Comparison of ENCODE assay signal across 8 cellular contexts in genomic region chr19:47230921-47231214, GRCh38. TPM values are rescaled to one million over a fixed set of nuclear protein-coding genes. Genes with fewer than 3 reads are reported as not detected.
DNase-seq lines count a peak whose midpoint lies in the region; ATAC-seq and TF ChIP-seq lines count a peak whose summit lies in the region.

Gene BBC3 (minus strand): TSS chr19:47231199. CDS start chr19:47228431, 2,768 bp downstream.

- no peaks in the 10 kb centered on the region for H3K9me2 ChIP-seq in Loucy (replicated peaks; ENCODE audit: low read depth, low read length)
- H3K9me2 ChIP-seq in neural cell (ENCODE audit: insufficient read depth, low read length), result no peaks in the 10 kb centered on the region

- H3K27ac ChIP-seq in CD4-positive, alpha-beta memory T cell (ENCODE audit: low read depth, low read length), result peak within 1 kb of the TSS; percentile 76
- H3K27ac ChIP-seq in ectodermal cell (ENCODE audit: insufficient read depth, low read depth, low read length, poor library complexity, severe bottlenecking), result peak within 1 kb of the TSS; percentile 36
- peak within 1 kb of the TSS; percentile 68 for H3K27ac ChIP-seq in neural cell (ENCODE audit: low read length)

- H3K27me3 ChIP-seq in CD4-positive, alpha-beta memory T cell (ENCODE audit: insufficient read depth, low read length), result no peaks in the 10 kb centered on the region
- H3K27me3 ChIP-seq in Loucy (ENCODE audit: insufficient read depth, low read length, poor library complexity, severe bottlenecking) (no peaks in the 10 kb centered on the region), ectodermal cell (ENCODE audit: control insufficient read depth, insufficient read depth, low read length, poor library complexity, severe bottlenecking) (no peaks in the 10 kb centered on the region), neural cell (ENCODE audit: insufficient read depth, low read depth, low read length) (no peaks in the 10 kb centered on the region)

- no peak within 1 kb of the TSS for H2AFZ ChIP-seq in Loucy (ENCODE audit: low read length)
- H2AFZ ChIP-seq in neural cell (ENCODE audit: low read depth, low read length), result peak within 1 kb of the TSS; percentile 51

- no peaks in the 10 kb centered on the region for H3K9me3 ChIP-seq in CD4-positive, alpha-beta memory T cell (ENCODE audit: control insufficient read depth in 1 of 2, low read length in 2 of 2)
- no peaks in the 10 kb centered on the region for H3K9me3 ChIP-seq in Loucy (ENCODE audit: insufficient read depth, low read depth, low read length)
- no peaks in the 10 kb centered on the region for H3K9me3 ChIP-seq in ectodermal cell (ENCODE audit: control insufficient read depth, low read length)
- H3K9me3 ChIP-seq in neural cell (ENCODE audit: low read length), result no peaks in the 10 kb centered on the region

- TF ChIP-seq RAD21 in neural cell (conservative IDR thresholded peaks at IDR 0.05), result no peak

- peaks cover 15 to 33% (median 22%) of the 10 kb centered on the region in 4 donors for H3K4me1 Mint-ChIP-seq in CD4-positive, alpha-beta memory T cell

- no peak for DNase-seq in CD4-positive, alpha-beta memory T cell
- DNase-seq in cortex of kidney (lab: John Stamatoyannopoulos, UW), result no peak
- DNase-seq in epidermal melanocyte (ENCODE audit: insufficient read length, low spot score), result no peak
- no peak for DNase-seq in NCI-H1694 (lab: John Stamatoyannopoulos, UW)

- 0% methylated on average over 43 of the region's 43 CpGs for WGBS in ectodermal cell, 2 experiments

- no peaks in the 10 kb centered on the region for H4K20me1 ChIP-seq in Loucy (ENCODE audit: insufficient read depth, low read length, poor library complexity, severe bottlenecking)
- no peaks in the 10 kb centered on the region for H4K20me1 ChIP-seq in neural cell (ENCODE audit: insufficient read depth)

- H3K36me3 Mint-ChIP-seq in CD4-positive, alpha-beta memory T cell, result no peaks in the 10 kb centered on the region

- H3K4me3 ChIP-seq in CD4-positive, alpha-beta memory T cell (ENCODE audit: low read length in 2 of 2), result peak within 1 kb of the TSS; percentile 33 to 85
- H3K4me3 ChIP-seq in Loucy (ENCODE audit: low read length, poor library complexity, severe bottlenecking) (peak within 1 kb of the TSS; percentile 97), ectodermal cell (ENCODE audit: insufficient read depth, low read depth, low read length) (peak within 1 kb of the TSS; percentile 96), neural cell (ENCODE audit: low read length) (peak within 1 kb of the TSS; percentile 92)

- intact Hi-C loops in CD4-positive, alpha-beta memory T cell (cut with micrococcal nuclease), result loop anchor here (1.0 to 2.0 kb wide), 2 partner anchors 13 to 44 kb away; partner anchors contain the start of gene INAFM1

- H3K9me3 Mint-ChIP-seq in CD4-positive, alpha-beta memory T cell, result no peaks in the 10 kb centered on the region

- TF ChIP-seq EP300 in neural cell (conservative IDR thresholded peaks at IDR 0.05; ENCODE audit: poor library complexity, severe bottlenecking), result no peak

- no peaks in the 10 kb centered on the region for H3K36me3 ChIP-seq in CD4-positive, alpha-beta memory T cell (ENCODE audit: insufficient read depth, low read length)
- H3K36me3 ChIP-seq in Loucy (ENCODE audit: insufficient read depth, low read length), result no peaks in the 10 kb centered on the region
- H3K36me3 ChIP-seq in ectodermal cell (ENCODE audit: control insufficient read depth, insufficient read depth, low read length), result no peaks in the 10 kb centered on the region
- H3K36me3 ChIP-seq in neural cell (ENCODE audit: insufficient read depth, low read length), result no peaks in the 10 kb centered on the region

- H3K27me3 Mint-ChIP-seq in CD4-positive, alpha-beta memory T cell, result no peaks in the 10 kb centered on the region

- ATAC-seq in GM21367 (IDR thresholded peaks at IDR 0.05; ENCODE audit: unreplicated experiment), result no peak

- H3K4me2 ChIP-seq in Loucy (ENCODE audit: low read depth, low read length, poor library complexity, severe bottlenecking) (peak within 1 kb of the TSS; percentile 97), neural cell (ENCODE audit: low read length) (peak within 1 kb of the TSS; percentile 19)

- CTCF ChIA-PET in CD4-positive, alpha-beta memory T cell (lab: Charles Lee; ENCODE audit: partially characterized antibody), result no interaction called here

- H3K79me2 ChIP-seq in Loucy (ENCODE audit: insufficient read depth, low read length) (0 out of 2 replicates have a peak, but pooled peaks cover 4% of the 10 kb centered on the region), neural cell (replicated peaks; ENCODE audit: insufficient read depth, low read length) (no peaks in the 10 kb centered on the region)

- H3K9ac ChIP-seq in Loucy (ENCODE audit: low read depth, low read length, poor library complexity, severe bottlenecking), result peak within 1 kb of the TSS; percentile 94
- peak within 1 kb of the TSS; percentile 84 for H3K9ac ChIP-seq in neural cell (ENCODE audit: low read length)

- POLR2A ChIA-PET in CD4-positive, alpha-beta memory T cell (lab: Charles Lee; ENCODE audit: partially characterized antibody), result interaction anchor here (1.5 to 2.8 kb wide), 2 partner anchors 13 to 44 kb away, joined by 3 to 24 read pairs; partner anchors contain the start of gene INAFM1

- TF ChIP-seq CTCF in Loucy (conservative IDR thresholded peaks at IDR 0.05; ENCODE audit: low read length) (no peak), neural cell (IDR thresholded peaks at IDR 0.05; ENCODE audit: poor library complexity, severe bottlenecking) (no peak)

- H3F3A ChIP-seq in Loucy (ENCODE audit: low read depth) (no peaks in the 10 kb centered on the region), neural cell (ENCODE audit: insufficient read depth, low read length, poor library complexity, severe bottlenecking) (no peaks in the 10 kb centered on the region)

- peaks cover 52% of the 10 kb centered on the region for H3K4me1 ChIP-seq in CD4-positive, alpha-beta memory T cell (ENCODE audit: insufficient read depth, low read length)
- H3K4me1 ChIP-seq in Loucy (ENCODE audit: insufficient read depth, low read length, poor library complexity, severe bottlenecking) (peaks cover 31% of the 10 kb centered on the region), ectodermal cell (ENCODE audit: control insufficient read depth, insufficient read depth, low read length) (peaks cover 19% of the 10 kb centered on the region)

- peak within 1 kb of the TSS; percentile 73 to 88 (median 83) for H3K4me3 Mint-ChIP-seq in CD4-positive, alpha-beta memory T cell

- peak within 1 kb of the TSS; percentile 71 to 97 (median 93) for H3K27ac Mint-ChIP-seq in CD4-positive, alpha-beta memory T cell

TF ChIP-seq in neural cell, 6 proteins besides CTCF, POLR2A, EP300 and RAD21:
- TF ChIP-seq POLR2AphosphoS5 (IDR thresholded peaks at IDR 0.05), result peak; percentile 37
- no peak for TF ChIP-seq MXI1 (conservative IDR thresholded peaks at IDR 0.05; ENCODE audit: poor library complexity, severe bottlenecking)
- TF ChIP-seq SMC3 (conservative IDR thresholded peaks at IDR 0.05; ENCODE audit: poor library complexity), result no peak
TF ChIP-seq in neural cell: peak in this region for 1.

RNA-seq across cellular contexts. Expression of gene BBC3, which starts in this region (rescaled TPM):
- 10 to 100 TPM; 31.9 to 32.2 TPM for total RNA-seq in CD4-positive, alpha-beta memory T cell
- 1 to 10 TPM; 3.7 to 8.0 TPM for polyA plus RNA-seq in CD4-positive, alpha-beta memory T cell
- 17.5 TPM for polyA plus RNA-seq in ectodermal cell (2013, experiment 1 of 4)
- 15.1 TPM for polyA plus RNA-seq in ectodermal cell (2013, experiment 2 of 4)
- 14.1 TPM for polyA plus RNA-seq in ectodermal cell (2013, experiment 3 of 4)
- 15.8 TPM for polyA plus RNA-seq in ectodermal cell (2013, experiment 4 of 4)
- polyA plus RNA-seq in neural cell, result 15.6 and 20.1 TPM in 2 replicates
- 11.2 and 12.4 TPM in 2 replicates for polyA minus RNA-seq in neural cell
